24 cellular contexts compared by ENCODE assay signal in genomic region chr7:121558288-121558687, GRCh38.
DNase-seq lines count a peak whose midpoint lies in the region; ATAC-seq, FAIRE-seq and TF ChIP-seq lines count a peak whose summit lies in the region.
"Had no signal": no experiment of that assay in that cellular context is flagged by ENCODE, and none has a peak within 500 bp of the region (broad histone marks: within the 10 kb centered on the region; RNA-seq: fewer than 3 reads in every experiment).

No MANE protein-coding gene starts in this region.

- no peaks in the 10 kb centered on the region for H4K20me1 ChIP-seq in HepG2 (ENCODE audit: insufficient read depth, low read length)

- H3K4me3 ChIP-seq in HepG2 (replicated peaks in 1 of 3; ENCODE audit: insufficient read depth in 1 of 3, low read depth in 2 of 3, low read length in 3 of 3) = no peak overlapping the region
- H3K4me3 ChIP-seq in right lobe of liver = no peak overlapping the region
- H3K4me3 ChIP-seq in uterus = no peak overlapping the region
- H3K4me3 ChIP-seq: GM12878, Peyer's patch, SK-N-MC, thoracic aorta had no signal

- BruUV-seq in HepG2 (replicated peaks; lab: Mats Ljungman, UMichigan) = no TSS peak

- no peak for TF ChIP-seq RAD21 in HepG2 (CRISPR knock-in tag; IDR thresholded peaks at IDR 0.05)

- no peaks in the 10 kb centered on the region for H3K36me3 ChIP-seq in HepG2 (replicated peaks in 1 of 2; ENCODE audit: control insufficient read depth in 1 of 2, insufficient read depth in 2 of 2, low read length in 2 of 2)
- H3K36me3 ChIP-seq in right lobe of liver = no peaks in the 10 kb centered on the region
- H3K36me3 ChIP-seq in uterus = no peaks in the 10 kb centered on the region
- H3K36me3 ChIP-seq: Peyer's patch, thoracic aorta had no signal

- H3K27ac Mint-ChIP-seq in activated CD8-positive, alpha-beta T cell treated with anti-CD3 and anti-CD28 coated beads, Interleukin-2, amount 10 ng/mL, durations not matched to agents 7 days and 5 days = no peak overlapping the region
- H3K27ac Mint-ChIP-seq: activated naive CD8-positive, alpha-beta T cell; CD4-positive, CD25-positive, alpha-beta regulatory T cell; naive thymus-derived CD8-positive, alpha-beta T cell; stimulated activated memory B cell treated with anti-CD40 and anti-IgM and Interleukin-4, amounts not matched to agents 10 μg/mL and 1 μg/mL and 100 μg/mL, for 72 hours had no signal

- H3K79me2 ChIP-seq in HepG2 (ENCODE audit: insufficient read depth, low read length) = no peaks in the 10 kb centered on the region
- H3K79me2 ChIP-seq: parathyroid adenoma had no signal

- H3K27ac ChIP-seq in HepG2 (ENCODE audit: extremely low read length, insufficient read depth, low read length) = no peak overlapping the region
- no peak overlapping the region for H3K27ac ChIP-seq in right lobe of liver
- no peak overlapping the region for H3K27ac ChIP-seq in uterus
- H3K27ac ChIP-seq: parathyroid adenoma, Peyer's patch, SK-N-MC, thoracic aorta had no signal

- no peak for FAIRE-seq in HepG2 (lab: Jason Lieb, UNC)
- FAIRE-seq: astrocyte, frontal cortex, GM12878 had no signal

- CTCF ChIA-PET in HepG2 (lab: Yijun Ruan, JAX; ENCODE audit: low intra/inter-chr PET ratio, low total read pairs) = no interaction called here
- CTCF ChIA-PET in activated CD8-positive, alpha-beta T cell treated with anti-CD3 and anti-CD28 coated beads, Interleukin-2, amount 10 ng/mL, durations not matched to agents 7 days and 5 days (lab: Charles Lee) = interaction anchor here (0.9 to 1.4 kb wide), 2 partner anchors 19 to 192 kb away, joined by 3 read pairs; no protein-coding TSS in a partner anchor

- no peak overlapping the region for H2AFZ ChIP-seq in HepG2 (ENCODE audit: low read length)
- H2AFZ ChIP-seq: parathyroid adenoma had no signal

- no peak overlapping the region for H3K4me3 Mint-ChIP-seq in activated CD8-positive, alpha-beta T cell treated with anti-CD3 and anti-CD28 coated beads, Interleukin-2, amount 10 ng/mL, durations not matched to agents 7 days and 5 days
- H3K4me3 Mint-ChIP-seq: activated naive CD8-positive, alpha-beta T cell; activated T-cell treated with anti-CD3 and anti-CD28 coated beads, Interleukin-2, amount 50 U/mL, for 4 hours; CD4-positive, CD25-positive, alpha-beta regulatory T cell; central memory CD8-positive, alpha-beta T cell; naive thymus-derived CD8-positive, alpha-beta T cell; stimulated activated memory B cell treated with anti-CD40 and anti-IgM and Interleukin-4, amounts not matched to agents 10 μg/mL and 1 μg/mL and 100 μg/mL, for 72 hours had no signal

- TF ChIP-seq POLR2A in HepG2 (IDR thresholded peaks at IDR 0.05; ENCODE audit: insufficient read depth in 1 of 2, low read depth in 2 of 2, low read length in 2 of 2) = no peak
- no peak for TF ChIP-seq POLR2A in right lobe of liver (IDR thresholded peaks at IDR 0.05)
- TF ChIP-seq POLR2A in uterus (IDR thresholded peaks at IDR 0.05) = no peak

- H3K27me3 Mint-ChIP-seq in activated CD8-positive, alpha-beta T cell treated with anti-CD3 and anti-CD28 coated beads, Interleukin-2, amount 10 ng/mL, durations not matched to agents 7 days and 5 days (ENCODE audit: low read depth) = peaks cover 8% of the 10 kb centered on the region
- H3K27me3 Mint-ChIP-seq: activated naive CD8-positive, alpha-beta T cell; CD4-positive, CD25-positive, alpha-beta regulatory T cell had no signal

- TF ChIP-seq EP300 in HepG2 (IDR thresholded peaks at IDR 0.05; ENCODE audit: low read depth in 2 of 2, low read length in 2 of 2) (no peak), HepG2 (CRISPR knock-in tag; IDR thresholded peaks at IDR 0.05; ENCODE audit: borderline replicate concordance) (no peak)

- H3K4me1 ChIP-seq in HepG2 (ENCODE audit: insufficient read depth, low read length) (no peaks in the 10 kb centered on the region), right lobe of liver (no peaks in the 10 kb centered on the region), uterus (no peaks in the 10 kb centered on the region)
- H3K4me1 ChIP-seq: parathyroid adenoma, Peyer's patch had no signal

- no peak for DNase-seq in HepG2 (ENCODE audit: low spot score)
- DNase-seq in right lobe of liver = no peak
- peak; percentile 27 for DNase-seq in NCI-H69 (lab: John Stamatoyannopoulos, UW)
- DNase-seq in foreskin melanocyte = peak; percentile 55
- no peak for DNase-seq in DMS79 treated with DMSO at 0.1 percent for 48 hours (lab: John Stamatoyannopoulos, UW)
- DNase-seq in uterus = no peak
- no peak for DNase-seq in activated gamma-delta T cell (lab: John Stamatoyannopoulos, UW)
- DNase-seq in activated CD8-positive, alpha-beta T cell treated with anti-CD3 and anti-CD28 coated beads, Interleukin-2, amount 10 ng/mL, durations not matched to agents 7 days and 5 days = no peak
- DNase-seq: activated T-cell treated with anti-CD3 and anti-CD28 coated beads, Interleukin-2, amount 50 U/mL, for 4 hours; CD4-positive, CD25-positive, alpha-beta regulatory T cell; mesenchymal stem cell; naive thymus-derived CD8-positive, alpha-beta T cell; NCI-H2171; NK-92 treated with Interleukin-12 subunit alpha and Interleukin-12 subunit beta, amount 100 ng/mL, for 24 hours; Peyer's patch had no signal

- H3K9me3 ChIP-seq in HepG2 (ENCODE audit: low read length) = peaks cover 11% of the 10 kb centered on the region
- H3K9me3 ChIP-seq in right lobe of liver = no peaks in the 10 kb centered on the region
- H3K9me3 ChIP-seq in uterus = no peaks in the 10 kb centered on the region
- H3K9me3 ChIP-seq: Peyer's patch, thoracic aorta had no signal

- H3K27me3 ChIP-seq in HepG2 (ENCODE audit: control insufficient read depth in 1 of 2, insufficient read depth in 2 of 2, low read length in 2 of 2) = no peaks in the 10 kb centered on the region; a peak in 1 of 5 replicates
- no peaks in the 10 kb centered on the region for H3K27me3 ChIP-seq in right lobe of liver
- H3K27me3 ChIP-seq in uterus = no peaks in the 10 kb centered on the region
- H3K27me3 ChIP-seq: Peyer's patch had no signal

- 3% methylated on average over 2 of the region's 2 CpGs for WGBS in HepG2 (ENCODE audit: low lambda C conversion rate)
- 50% methylated on average over 2 of the region's 2 CpGs for WGBS in right lobe of liver (ENCODE audit: insufficient coverage, low coverage, low lambda C conversion rate, missing lambda C conversion rate)

- H3K9ac ChIP-seq in HepG2 (ENCODE audit: insufficient read depth, low read depth, low read length) = no peak overlapping the region
- H3K9ac ChIP-seq: parathyroid adenoma had no signal

- no peaks in the 10 kb centered on the region for H3K9me3 Mint-ChIP-seq in activated CD8-positive, alpha-beta T cell treated with anti-CD3 and anti-CD28 coated beads, Interleukin-2, amount 10 ng/mL, durations not matched to agents 7 days and 5 days (ENCODE audit: insufficient read depth)
- H3K9me3 Mint-ChIP-seq: activated T-cell treated with anti-CD3 and anti-CD28 coated beads, Interleukin-2, amount 50 U/mL, for 4 hours; CD4-positive, CD25-positive, alpha-beta regulatory T cell; central memory CD8-positive, alpha-beta T cell; naive thymus-derived CD8-positive, alpha-beta T cell; stimulated activated memory B cell treated with anti-CD40 and anti-IgM and Interleukin-4, amounts not matched to agents 10 μg/mL and 1 μg/mL and 100 μg/mL, for 72 hours had no signal

- no peak overlapping the region for H3K4me2 ChIP-seq in HepG2 (ENCODE audit: low read depth, low read length)

- intact Hi-C loops in HepG2 (cut with micrococcal nuclease; ENCODE audit: unreplicated experiment) (no loop called here), right lobe of liver (cut with DNase I) (no loop called here), uterus (cut with DNase I; ENCODE audit: low total_unique reads) (no loop called here)

- no peaks in the 10 kb centered on the region for H3K36me3 Mint-ChIP-seq in activated CD8-positive, alpha-beta T cell treated with anti-CD3 and anti-CD28 coated beads, Interleukin-2, amount 10 ng/mL, durations not matched to agents 7 days and 5 days (ENCODE audit: low read depth)
- H3K36me3 Mint-ChIP-seq: activated naive CD8-positive, alpha-beta T cell; CD4-positive, CD25-positive, alpha-beta regulatory T cell; naive thymus-derived CD8-positive, alpha-beta T cell; stimulated activated memory B cell treated with anti-CD40 and anti-IgM and Interleukin-4, amounts not matched to agents 10 μg/mL and 1 μg/mL and 100 μg/mL, for 72 hours had no signal

- ATAC-seq in HepG2 (peak; percentile 68), right lobe of liver (no peak)
- no peak for ATAC-seq in activated CD8-positive, alpha-beta T cell treated with anti-CD3 and anti-CD28 coated beads, Interleukin-2, amount 10 ng/mL, durations not matched to agents 7 days and 5 days
- ATAC-seq: activated T-cell treated with anti-CD3 and anti-CD28 coated beads, Interleukin-2, amount 50 U/mL, for 4 hours; GM12878; naive thymus-derived CD8-positive, alpha-beta T cell; stimulated activated memory B cell treated with anti-CD40 and anti-IgM and Interleukin-4, amounts not matched to agents 10 μg/mL and 1 μg/mL and 100 μg/mL, for 72 hours had no signal

- no peak for TF ChIP-seq CTCF in HepG2 (CRISPR knock-in tag; IDR thresholded peaks at IDR 0.05)
- no peak for TF ChIP-seq CTCF in right lobe of liver (IDR thresholded peaks at IDR 0.05)
- TF ChIP-seq CTCF in uterus (IDR thresholded peaks at IDR 0.05) = no peak

- H3K4me1 Mint-ChIP-seq in activated CD8-positive, alpha-beta T cell treated with anti-CD3 and anti-CD28 coated beads, Interleukin-2, amount 10 ng/mL, durations not matched to agents 7 days and 5 days (ENCODE audit: low read depth) = no peaks in the 10 kb centered on the region
- H3K4me1 Mint-ChIP-seq: CD4-positive, CD25-positive, alpha-beta regulatory T cell; central memory CD8-positive, alpha-beta T cell; naive thymus-derived CD8-positive, alpha-beta T cell; stimulated activated memory B cell treated with anti-CD40 and anti-IgM and Interleukin-4, amounts not matched to agents 10 μg/mL and 1 μg/mL and 100 μg/mL, for 72 hours had no signal

- in situ Hi-C loops in HepG2 (cut with HindIII; ENCODE audit: extremely low pct_ligation_motif_present, low pct_unique_long_range_greater_than_20kb) = no loop called here

- POLR2A ChIA-PET in HepG2 (lab: Yijun Ruan, JAX) = no interaction called here
- POLR2A ChIA-PET in activated CD8-positive, alpha-beta T cell treated with anti-CD3 and anti-CD28 coated beads, Interleukin-2, amount 10 ng/mL, durations not matched to agents 7 days and 5 days (lab: Charles Lee) = no interaction called here

TF ChIP-seq in HepG2, 621 proteins besides CTCF, POLR2A, EP300 and RAD21 (continues in another document):
- TF ChIP-seq NCOR1 (IDR thresholded peaks at IDR 0.05; ENCODE audit: borderline replicate concordance, low read length) (no peak), FOXK2 (IDR thresholded peaks at IDR 0.05) (no peak), ZNF841 (CRISPR knock-in tag; IDR thresholded peaks at IDR 0.05; ENCODE audit: borderline replicate concordance) (no peak)

Comparison
In these comparisons a context has a peak if more than half of its experiments do, and no peak if none do; other contexts are left out.
1. DNase-seq: peak in NCI-H69 (single experiment) and foreskin melanocyte (single experiment); none in HepG2 (single experiment), right lobe of liver (0 of 3), DMS79 treated with DMSO at 0.1 percent for 48 hours (single experiment), uterus (0 of 2), activated gamma-delta T cell (single experiment) and activated CD8-positive, alpha-beta T cell treated with anti-CD3 and anti-CD28 coated beads, Interleukin-2, amount 10 ng/mL, durations not matched to agents 7 days and 5 days (single experiment).